ENCODE assay signal across 8 cellular contexts in genomic region chr7:133274265-133274664, GRCh38.
"Had no signal": no experiment of that assay in that cellular context is flagged by ENCODE, and none has a peak within 500 bp of the region (broad histone marks: within the 10 kb centered on the region; RNA-seq: fewer than 3 reads in every experiment).

No MANE protein-coding gene starts in this region.

- FAIRE-seq: G401.6, GM12891, GM12892, GM18507, GM19239 had no signal

- ATAC-seq: GM12878 had no signal

- H3K4me3 ChIP-seq: GM12878 had no signal

- DNase-seq: GDM1, GF-D8 had no signal
